In the genomic region with DNA sequence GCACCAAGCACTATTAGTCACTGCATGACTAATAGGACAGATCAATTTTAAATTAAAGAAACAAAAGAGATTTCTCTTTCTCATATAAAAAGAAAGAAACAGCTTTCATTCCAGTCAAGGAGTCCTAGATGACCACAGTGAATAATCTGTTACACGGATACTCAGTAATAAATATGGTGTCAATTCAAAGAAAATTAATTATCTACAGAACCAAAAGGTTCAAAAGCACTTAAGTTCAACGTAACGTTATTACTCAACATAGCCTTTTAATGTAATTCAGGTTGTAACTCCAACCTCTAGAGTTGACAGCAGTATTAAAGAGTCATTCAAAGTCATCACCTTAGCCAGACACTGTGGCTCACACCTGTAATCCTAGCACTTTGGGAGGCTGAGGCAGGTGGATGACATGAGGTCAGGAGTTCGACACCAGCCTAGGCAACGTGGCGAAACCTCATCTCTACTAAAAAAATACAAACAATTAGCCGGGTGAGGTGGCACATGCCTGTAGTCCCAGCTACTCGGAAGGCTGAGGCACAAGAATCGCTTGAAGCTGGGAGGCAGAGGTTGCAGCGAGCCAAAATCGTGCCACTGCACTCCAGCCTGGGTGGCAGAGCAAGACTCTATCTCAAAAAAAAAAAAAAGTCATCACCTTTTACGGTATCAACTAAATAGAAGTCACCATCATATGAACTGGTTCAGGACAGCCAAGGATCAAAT, we compare ENCODE assay signal across 1 cellular context.
TF ChIP-seq lines count a peak whose summit lies in the region.

No MANE protein-coding gene starts in this region.

TF ChIP-seq in K562, 482 proteins besides CTCF, POLR2A, EP300 and RAD21 (continued from another document):
- TF ChIP-seq STAT6 (CRISPR knock-in tag; IDR thresholded peaks at IDR 0.05) = 0 out of 2 replicates have a peak, but pooled peaks have one; percentile 25
- TF ChIP-seq ADNP (tag; IDR thresholded peaks at IDR 0.05) = peak; percentile 42; the same call in 1 of the 2 replicates
- TF ChIP-seq JUND (IDR thresholded peaks at IDR 0.05; ENCODE audit: borderline replicate concordance, low read depth, low read length) = no peak
- peak; percentile 38; the same call in 1 of the 3 replicates for TF ChIP-seq JUND (tag; IDR thresholded peaks at IDR 0.05; ENCODE audit: borderline replicate concordance, low read depth, low read length)
- TF ChIP-seq KDM5B (IDR thresholded peaks at IDR 0.05; ENCODE audit: insufficient replicate concordance, low read depth, low read length) = no peak
- peak; percentile 17 for TF ChIP-seq DACH1 (IDR thresholded peaks at IDR 0.05; ENCODE audit: partially characterized antibody)
- TF ChIP-seq ZNF134 (CRISPR knock-in tag; conservative IDR thresholded peaks at IDR 0.05) = no peak
- TF ChIP-seq FIP1L1 (IDR thresholded peaks at IDR 0.05; ENCODE audit: low read depth, low read length, poor library complexity, severe bottlenecking) = no peak
- TF ChIP-seq ATF3 (IDR thresholded peaks at IDR 0.05) = no peak; the same call in 1 of the 2 replicates
- TF ChIP-seq ATF3 (CRISPR knock-in tag; conservative IDR thresholded peaks at IDR 0.05) = no peak
- TF ChIP-seq PRPF4 (IDR thresholded peaks at IDR 0.05; ENCODE audit: insufficient read depth, low read depth, low read length, poor library complexity, severe bottlenecking) = no peak
- no peak for TF ChIP-seq ZBTB40 (IDR thresholded peaks at IDR 0.05)
- TF ChIP-seq ZBTB40 (CRISPR knock-in tag; IDR thresholded peaks at IDR 0.05) = no peak
- TF ChIP-seq SNRNP70 (optimal IDR thresholded peaks at IDR 0.05; ENCODE audit: low read depth, low read length) = no peak
- no peak for TF ChIP-seq DNMT1 (IDR thresholded peaks at IDR 0.05)
- TF ChIP-seq SNAPC5 (CRISPR knock-in tag; IDR thresholded peaks at IDR 0.05) = no peak
- TF ChIP-seq ZNF780A (CRISPR knock-in tag; IDR thresholded peaks at IDR 0.05) = no peak
- TF ChIP-seq ZNF785 (CRISPR knock-in tag; IDR thresholded peaks at IDR 0.05) = no peak
